ENCODE assay signal across 10 cellular contexts in the genomic region with DNA sequence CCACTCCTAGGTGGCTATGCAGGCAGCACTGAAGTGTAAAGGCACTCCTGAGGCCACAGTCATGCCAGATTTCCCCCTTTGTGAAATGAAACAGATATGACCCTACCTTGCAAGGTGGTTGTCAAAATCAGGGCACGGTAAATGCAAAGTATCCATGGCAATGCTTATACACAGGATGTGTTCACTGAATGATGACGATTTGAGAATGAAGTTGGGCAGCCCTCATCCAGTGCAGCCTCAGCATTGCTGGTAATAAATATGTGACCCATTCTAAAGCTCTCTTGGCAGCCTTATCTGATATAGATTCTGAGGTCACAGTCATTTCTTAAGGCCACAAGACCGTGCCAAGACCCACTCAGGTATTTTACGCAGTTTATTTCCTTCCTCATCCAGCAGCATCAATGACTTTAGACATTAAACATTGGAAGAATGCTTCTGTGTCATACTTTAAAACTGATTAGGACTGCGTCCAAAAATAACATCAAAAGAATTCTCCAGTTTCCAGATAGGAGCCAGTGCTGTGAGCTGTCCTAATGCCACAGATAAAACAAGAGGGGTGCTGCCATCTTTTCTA.
DNase-seq lines count a peak whose midpoint lies in the region; ATAC-seq lines count a peak whose summit lies in the region.
"Had no signal": no experiment of that assay in that cellular context is flagged by ENCODE, and none has a peak within 500 bp of the region (broad histone marks: within the 10 kb centered on the region; RNA-seq: fewer than 3 reads in every experiment).

No MANE protein-coding gene starts in this region.

- ATAC-seq in Right ventricle myocardium inferior, result peak; percentile 20

- DNase-seq in Right ventricle myocardium inferior (ENCODE audit: missing footprints) (no peak), cardiac septum (ENCODE audit: low spot score) (no peak), astrocyte of the hippocampus (ENCODE audit: low read depth, low spot score) (peak; percentile 86), hepatic stellate cell (ENCODE audit: low spot score) (peak; percentile 64), DMS 273 treated with DMSO at 0.1 percent for 48 hours (lab: John Stamatoyannopoulos, UW) (no peak), epidermal melanocyte (ENCODE audit: insufficient read length, low spot score) (no peak), amygdala (lab: John Stamatoyannopoulos, UW) (no peak), cerebellar cortex (ENCODE audit: low spot score) (no peak)
- DNase-seq: activated CD4-positive, alpha-beta memory T cell treated with anti-CD3 and anti-CD28 coated beads, Interleukin-2, amount 10 ng/mL, durations not matched to agents 7 days and 5 days; NCI-H1436 treated with DMSO at 0.1 percent for 48 hours had no signal

- intact Hi-C loops in Right ventricle myocardium inferior (cut with DNase I), result no loop called here
- intact Hi-C loops in cardiac septum (cut with DNase I), result no loop called here

Comparison
In these comparisons a context has a peak if more than half of its experiments do, and no peak if none do; other contexts are left out.
1. DNase-seq: peak in astrocyte of the hippocampus (single experiment) and hepatic stellate cell (single experiment); none in Right ventricle myocardium inferior (single experiment), cardiac septum (single experiment), DMS 273 treated with DMSO at 0.1 percent for 48 hours (single experiment), epidermal melanocyte (single experiment), amygdala (0 of 56) and cerebellar cortex (single experiment).